Comparison of ENCODE assay signal across 1 cellular context in genomic region chr6:49548613-49549304, GRCh38.
TF ChIP-seq lines count a peak whose summit lies in the region.

No MANE protein-coding gene starts in this region.

TF ChIP-seq in GM23338, 12 proteins besides CTCF, POLR2A, EP300 and RAD21 (continued from another document):
- TF ChIP-seq ETS1 (IDR thresholded peaks at IDR 0.05) (no peak), CREB1 (CRISPR knock-in tag; IDR thresholded peaks at IDR 0.05; ENCODE audit: low read depth) (no peak), ZNF462 (CRISPR knock-in tag; IDR thresholded peaks at IDR 0.05) (no peak), EZH2 (IDR thresholded peaks at IDR 0.05; ENCODE audit: low read depth, unreplicated experiment) (no peak), POLR2AphosphoS5 (IDR thresholded peaks at IDR 0.05; ENCODE audit: low read depth) (no peak)
